Comparison of ENCODE assay signal across 17 cellular contexts in genomic region chr3:35200056-35200455, GRCh38.
A peak's percentile ranks its signal among the peaks of the same experiment; 100 is the strongest.
DNase-seq lines count a peak whose midpoint lies in the region; ATAC-seq, FAIRE-seq and TF ChIP-seq lines count a peak whose summit lies in the region.
"Had no signal": no experiment of that assay in that cellular context is flagged by ENCODE, and none has a peak within 500 bp of the region (broad histone marks: within the 10 kb centered on the region; RNA-seq: fewer than 3 reads in every experiment).

No MANE protein-coding gene starts in this region.

- ATAC-seq in GM21737 (IDR thresholded peaks at IDR 0.05; ENCODE audit: unreplicated experiment): no peak
- ATAC-seq: right lobe of liver had no signal

- TF ChIP-seq CTCF in MCF 10A (IDR thresholded peaks at IDR 0.05; ENCODE audit: unreplicated experiment) (no peak), breast epithelium (IDR thresholded peaks at IDR 0.05) (no peak), epithelial cell of proximal tubule (conservative IDR thresholded peaks at IDR 0.05; ENCODE audit: low read depth, low read length) (no peak)

- H3K9me3 ChIP-seq in breast epithelium: no peaks in the 10 kb centered on the region
- H3K9me3 ChIP-seq: right lobe of liver, tibial nerve had no signal

- no TSS peak for BruUV-seq in MCF 10A (replicated peaks; lab: Mats Ljungman, UMichigan)

- no peaks in the 10 kb centered on the region for H3K36me3 ChIP-seq in breast epithelium
- H3K36me3 ChIP-seq: right lobe of liver, tibial nerve had no signal

- H3K4me1 Mint-ChIP-seq in MCF 10A (ENCODE audit: insufficient read depth, unreplicated experiment): peaks cover 15% of the 10 kb centered on the region
- no peaks in the 10 kb centered on the region for H3K4me1 Mint-ChIP-seq in activated CD4-positive, alpha-beta memory T cell treated with anti-CD3 and anti-CD28 coated beads, Interleukin-2, amount 10 ng/mL, durations not matched to agents 7 days and 5 days
- H3K4me1 Mint-ChIP-seq in T-helper 2 cell treated with Interferon-gamma antibody and Interleukin-4, amounts not matched to agents 5 μg/mL and 100 μg/mL, for 36 hours (ENCODE audit: low read depth): no peaks in the 10 kb centered on the region
- H3K4me1 Mint-ChIP-seq: CD8-positive, alpha-beta memory T cell had no signal

- no peak for FAIRE-seq in urothelium cell line (lab: Jason Lieb, UNC)

- no peaks in the 10 kb centered on the region for H3K27me3 ChIP-seq in breast epithelium
- H3K27me3 ChIP-seq: right lobe of liver, tibial nerve had no signal

- no peak overlapping the region for H3K27ac ChIP-seq in breast epithelium
- H3K27ac ChIP-seq: right lobe of liver, tibial nerve had no signal

- CTCF ChIA-PET in MCF 10A (lab: Yijun Ruan, JAX): no interaction called here
- CTCF ChIA-PET in activated CD4-positive, alpha-beta memory T cell treated with anti-CD3 and anti-CD28 coated beads, Interleukin-2, amount 10 ng/mL, durations not matched to agents 7 days and 5 days (lab: Charles Lee): no interaction called here

- POLR2A ChIA-PET in MCF 10A (lab: Yijun Ruan, JAX): no interaction called here
- POLR2A ChIA-PET in activated CD4-positive, alpha-beta memory T cell treated with anti-CD3 and anti-CD28 coated beads, Interleukin-2, amount 10 ng/mL, durations not matched to agents 7 days and 5 days (lab: Charles Lee): no interaction called here

- H3K4me3 ChIP-seq in breast epithelium (no peak overlapping the region), epithelial cell of proximal tubule (ENCODE audit: low read depth, low read length) (no peak overlapping the region)
- H3K4me3 ChIP-seq: right lobe of liver, tibial nerve had no signal

- DNase-seq in MCF 10A (ENCODE audit: unreplicated experiment): peak; percentile 49
- no peak for DNase-seq in breast epithelium (ENCODE audit: low spot score in 2 of 2)
- peak; percentile 26 for DNase-seq in SKM-1 (lab: John Stamatoyannopoulos, UW; ENCODE audit: unreplicated experiment)
- DNase-seq in epithelial cell of proximal tubule (ENCODE audit: low read depth): peak; percentile 26
- peak; percentile 64 for DNase-seq in urothelium cell line (ENCODE audit: low spot score)
- DNase-seq in activated CD4-positive, alpha-beta memory T cell treated with anti-CD3 and anti-CD28 coated beads, Interleukin-2, amount 10 ng/mL, durations not matched to agents 7 days and 5 days: no peak
- no peak for DNase-seq in T-helper 2 cell treated with Interferon-gamma antibody and Interleukin-4, amounts not matched to agents 5 μg/mL and 100 μg/mL, for 36 hours (ENCODE audit: low spot score)
- DNase-seq: activated gamma-delta T cell; aorta; CD8-positive, alpha-beta memory T cell; NCI-H2081 treated with DMSO at 0.1 percent for 48 hours; NCI-H748 treated with DMSO at 0.1 percent for 48 hours; right lobe of liver; Right ventricle myocardium superior had no signal

- intact Hi-C loops in MCF 10A (cut with micrococcal nuclease): no loop called here
- intact Hi-C loops in breast epithelium (cut with DNase I; ENCODE audit: low total_unique reads): no loop called here

- H3K9me3 Mint-ChIP-seq in MCF 10A (ENCODE audit: unreplicated experiment): no peaks in the 10 kb centered on the region
- no peaks in the 10 kb centered on the region for H3K9me3 Mint-ChIP-seq in activated CD4-positive, alpha-beta memory T cell treated with anti-CD3 and anti-CD28 coated beads, Interleukin-2, amount 10 ng/mL, durations not matched to agents 7 days and 5 days
- no peaks in the 10 kb centered on the region for H3K9me3 Mint-ChIP-seq in T-helper 2 cell treated with Interferon-gamma antibody and Interleukin-4, amounts not matched to agents 5 μg/mL and 100 μg/mL, for 36 hours
- H3K9me3 Mint-ChIP-seq: nephron had no signal

- H3K4me1 ChIP-seq in breast epithelium: no peaks in the 10 kb centered on the region
- H3K4me1 ChIP-seq: right lobe of liver, tibial nerve had no signal

- H3K27ac Mint-ChIP-seq in MCF 10A (ENCODE audit: low read depth, unreplicated experiment): peak overlapping the region; percentile 80
- H3K27ac Mint-ChIP-seq in activated CD4-positive, alpha-beta memory T cell treated with anti-CD3 and anti-CD28 coated beads, Interleukin-2, amount 10 ng/mL, durations not matched to agents 7 days and 5 days: no peak overlapping the region
- no peak overlapping the region for H3K27ac Mint-ChIP-seq in T-helper 2 cell treated with Interferon-gamma antibody and Interleukin-4, amounts not matched to agents 5 μg/mL and 100 μg/mL, for 36 hours
- H3K27ac Mint-ChIP-seq: CD8-positive, alpha-beta memory T cell; nephron had no signal

- H3K27me3 Mint-ChIP-seq in MCF 10A (ENCODE audit: insufficient read depth, unreplicated experiment): no peaks in the 10 kb centered on the region
- H3K27me3 Mint-ChIP-seq in activated CD4-positive, alpha-beta memory T cell treated with anti-CD3 and anti-CD28 coated beads, Interleukin-2, amount 10 ng/mL, durations not matched to agents 7 days and 5 days: no peaks in the 10 kb centered on the region
- no peaks in the 10 kb centered on the region for H3K27me3 Mint-ChIP-seq in T-helper 2 cell treated with Interferon-gamma antibody and Interleukin-4, amounts not matched to agents 5 μg/mL and 100 μg/mL, for 36 hours (ENCODE audit: low read depth)
- H3K27me3 Mint-ChIP-seq: CD8-positive, alpha-beta memory T cell had no signal

- no peaks in the 10 kb centered on the region for H3K36me3 Mint-ChIP-seq in MCF 10A (ENCODE audit: insufficient read depth, unreplicated experiment)
- H3K36me3 Mint-ChIP-seq in activated CD4-positive, alpha-beta memory T cell treated with anti-CD3 and anti-CD28 coated beads, Interleukin-2, amount 10 ng/mL, durations not matched to agents 7 days and 5 days (ENCODE audit: low read depth): no peaks in the 10 kb centered on the region
- no peaks in the 10 kb centered on the region for H3K36me3 Mint-ChIP-seq in T-helper 2 cell treated with Interferon-gamma antibody and Interleukin-4, amounts not matched to agents 5 μg/mL and 100 μg/mL, for 36 hours (ENCODE audit: low read depth)
- H3K36me3 Mint-ChIP-seq: CD8-positive, alpha-beta memory T cell had no signal

- no peak for TF ChIP-seq POLR2A in breast epithelium (IDR thresholded peaks at IDR 0.05)

- H3K4me3 Mint-ChIP-seq in MCF 10A (ENCODE audit: unreplicated experiment): no peak overlapping the region
- no peak overlapping the region for H3K4me3 Mint-ChIP-seq in activated CD4-positive, alpha-beta memory T cell treated with anti-CD3 and anti-CD28 coated beads, Interleukin-2, amount 10 ng/mL, durations not matched to agents 7 days and 5 days
- H3K4me3 Mint-ChIP-seq in T-helper 2 cell treated with Interferon-gamma antibody and Interleukin-4, amounts not matched to agents 5 μg/mL and 100 μg/mL, for 36 hours: no peak overlapping the region
- H3K4me3 Mint-ChIP-seq: CD8-positive, alpha-beta memory T cell had no signal

Comparison
In these comparisons a context has a peak if more than half of its experiments do, and no peak if none do; other contexts are left out.
1. DNase-seq: peak in MCF 10A (single experiment), SKM-1 (single experiment), epithelial cell of proximal tubule (single experiment) and urothelium cell line (single experiment); none in breast epithelium (0 of 2), activated CD4-positive, alpha-beta memory T cell treated with anti-CD3 and anti-CD28 coated beads, Interleukin-2, amount 10 ng/mL, durations not matched to agents 7 days and 5 days (single experiment) and T-helper 2 cell treated with Interferon-gamma antibody and Interleukin-4, amounts not matched to agents 5 μg/mL and 100 μg/mL, for 36 hours (single experiment).